ENCODE assay signal across 23 cellular contexts in genomic region chr10:96921655-96922054, GRCh38.
A peak's percentile ranks its signal among the peaks of the same experiment; 100 is the strongest.
DNase-seq lines count a peak whose midpoint lies in the region; ATAC-seq, FAIRE-seq and TF ChIP-seq lines count a peak whose summit lies in the region.
"Had no signal": no experiment of that assay in that cellular context is flagged by ENCODE, and none has a peak within 500 bp of the region (broad histone marks: within the 10 kb centered on the region; RNA-seq: fewer than 3 reads in every experiment).

No MANE protein-coding gene starts in this region.

- ATAC-seq in left cardiac atrium (no peak), GM12878 (no peak)
- ATAC-seq: SK-N-SH treated with all-trans-retinoic acid at 6 μM for 48 hours had no signal

- TF ChIP-seq EP300 in GM12878 (IDR thresholded peaks at IDR 0.05; ENCODE audit: borderline replicate concordance in 1 of 2, control insufficient read depth in 1 of 2, low read depth in 2 of 2, low read length in 2 of 2), result no peak

- intact Hi-C loops in left cardiac atrium (cut with DNase I) (no loop called here), GM12878 (cut with micrococcal nuclease; ENCODE audit: unreplicated experiment) (no loop called here), esophagus squamous epithelium (cut with DNase I) (no loop called here)

- H3K27me3 ChIP-seq in cardiac muscle cell (no peaks in the 10 kb centered on the region), GM12878 (replicated peaks in 1 of 2; ENCODE audit: control insufficient read depth in 2 of 2, insufficient read depth in 2 of 2, low read length in 1 of 2) (no peaks in the 10 kb centered on the region), skeletal muscle tissue (ENCODE audit: control insufficient read depth in 3 of 3, insufficient read depth in 3 of 3, low read length in 3 of 3) (no peaks in the 10 kb centered on the region), esophagus squamous epithelium (no peaks in the 10 kb centered on the region)
- H3K27me3 ChIP-seq: Peyer's patch, SJCRH30 had no signal

- no peak for TF ChIP-seq RAD21 in GM12878 (IDR thresholded peaks at IDR 0.05; ENCODE audit: insufficient read depth, low read depth, low read length)

- CTCF ChIA-PET in GM12878 (lab: Yijun Ruan, JAX), result interaction anchor here (0.9 to 1.8 kb wide), 5 partner anchors 11 to 547 kb away, joined by 3 to 8 read pairs (median 4); no protein-coding TSS in a partner anchor

- RAD21 ChIA-PET in GM12878 (lab: Charles Lee; ENCODE audit: unreplicated experiment), result interaction anchor here (0.8 to 1.0 kb wide), 2 partner anchors 35 to 103 kb away, joined by 3 to 7 read pairs; no protein-coding TSS in a partner anchor

- no peak for TF ChIP-seq POLR2A in GM12892 (IDR thresholded peaks at IDR 0.05; ENCODE audit: low read depth, low read length)
- no peak for TF ChIP-seq POLR2A in GM12878 (IDR thresholded peaks at IDR 0.05; ENCODE audit: low read depth, low read length)
- no peak for TF ChIP-seq POLR2A in esophagus squamous epithelium (IDR thresholded peaks at IDR 0.05)

- POLR2A ChIA-PET in GM12878 (lab: Charles Lee), result interaction anchor here (1.1 kb wide), 1 partner anchor 39 kb away, joined by 3 read pairs; no protein-coding TSS in a partner anchor

- H3K9ac ChIP-seq in GM12878 (ENCODE audit: control insufficient read depth, insufficient read depth, low read length) (no peak overlapping the region), skeletal muscle tissue (ENCODE audit: low read depth in 1 of 3, low read length in 3 of 3) (peak overlapping the region in 1 of 3 donors; percentile 1)

- FAIRE-seq in GM12892 (lab: Jason Lieb, UNC) (peak; percentile 63), GM12878 (lab: Jason Lieb, UNC) (peak; percentile 57)
- FAIRE-seq: D721Med had no signal

- H3K9me3 ChIP-seq in cardiac muscle cell (ENCODE audit: low read depth) (no peaks in the 10 kb centered on the region), GM12878 (replicated peaks; ENCODE audit: control insufficient read depth, insufficient read depth, low read length) (peaks cover 2% of the 10 kb centered on the region; the same call in 1 of the 3 replicates), skeletal muscle tissue (ENCODE audit: control insufficient read depth in 3 of 3, low read length in 3 of 3) (no peaks in the 10 kb centered on the region), esophagus squamous epithelium (no peaks in the 10 kb centered on the region)
- H3K9me3 ChIP-seq: HAP-1, Peyer's patch, SJCRH30 had no signal

- H3K27ac ChIP-seq in cardiac muscle cell, result peak overlapping the region; percentile 31
- no peak overlapping the region for H3K27ac ChIP-seq in GM12878 (ENCODE audit: control insufficient read depth, insufficient read depth)
- peak overlapping the region; percentile 80 for H3K27ac ChIP-seq in skeletal muscle tissue (ENCODE audit: low read depth, low read length)
- no peak overlapping the region for H3K27ac ChIP-seq in esophagus squamous epithelium
- H3K27ac ChIP-seq: Peyer's patch, SJCRH30 had no signal

- SMC1A ChIA-PET in GM12878 (lab: Charles Lee; ENCODE audit: uncharacterized antibody, unreplicated experiment), result interaction anchor here (0.8 to 1.6 kb wide), 7 partner anchors 10 to 104 kb away, joined by 3 to 7 read pairs (median 4); no protein-coding TSS in a partner anchor

- TF ChIP-seq CTCF in cardiac muscle cell (IDR thresholded peaks at IDR 0.05; ENCODE audit: low read depth, low read length) (no peak), GM12878 (IDR thresholded peaks at IDR 0.05 in 2 of 3, conservative IDR thresholded peaks at IDR 0.05 in 1 of 3; ENCODE audit: control insufficient read depth in 2 of 3, extremely low read depth in 1 of 3, insufficient read depth in 1 of 3, low read depth in 3 of 3, low read length in 3 of 3) (no peak), esophagus squamous epithelium (IDR thresholded peaks at IDR 0.05) (no peak)

- H3K79me2 ChIP-seq in GM12878 (ENCODE audit: control insufficient read depth, insufficient read depth, low read length), result peaks cover 21% of the 10 kb centered on the region

- DNase-seq in cardiac muscle cell (ENCODE audit: low read depth in 1 of 2, low spot score in 1 of 2), result no peak
- DNase-seq in left cardiac atrium, result no peak
- DNase-seq in GM12892 (ENCODE audit: insufficient read length), result no peak
- no peak for DNase-seq in GM12878 (ENCODE audit: low read depth, low spot score)
- DNase-seq in activated CD8-positive, alpha-beta memory T cell treated with anti-CD3 and anti-CD28 coated beads, Interleukin-2, amount 50 U/mL, for 48 hours, result no peak
- DNase-seq in esophagus squamous epithelium (lab: John Stamatoyannopoulos, UW), result no peak
- DNase-seq: CD4-positive, alpha-beta T cell; GOT3; IMR-90; KG1; NCI-H1092; NCI-H1417 treated with DMSO at 0.1 percent for 48 hours; NCI-H1694 treated with DMSO at 0.1 percent for 48 hours; NCI-H2081; NCI-H2227 treated with DMSO at 0.1 percent for 48 hours; NCI-H526 treated with DMSO at 0.1 percent for 48 hours; OCI-M1; Peyer's patch; SJCRH30 had no signal

- in situ Hi-C loops in GM12878 (cut with MboI), result no loop called here

- H2AFZ ChIP-seq in GM12878 (ENCODE audit: control insufficient read depth, low read depth, low read length), result no peak overlapping the region

- no peak overlapping the region for H3K4me3 ChIP-seq in cardiac muscle cell
- H3K4me3 ChIP-seq in GM12878, result no peak overlapping the region
- no peak overlapping the region for H3K4me3 ChIP-seq in skeletal muscle tissue (ENCODE audit: low read length in 3 of 3)
- H3K4me3 ChIP-seq in esophagus squamous epithelium, result no peak overlapping the region
- H3K4me3 ChIP-seq: HAP-1, Peyer's patch, SJCRH30 had no signal

- BruUV-seq in GM12878 (replicated peaks; lab: Mats Ljungman, UMichigan), result no TSS peak

- H3K4me1 ChIP-seq in cardiac muscle cell (ENCODE audit: low read depth) (peaks cover 28% of the 10 kb centered on the region), GM12878 (ENCODE audit: control insufficient read depth, insufficient read depth, low read length) (peaks cover 15% of the 10 kb centered on the region), skeletal muscle tissue (ENCODE audit: control insufficient read depth in 3 of 3, insufficient read depth in 3 of 3, low read length in 3 of 3) (peaks cover 20 to 24% (median 20%) of the 10 kb centered on the region in 3 donors), esophagus squamous epithelium (no peaks in the 10 kb centered on the region)
- H3K4me1 ChIP-seq: Peyer's patch, SJCRH30 had no signal

- WGBS in GM12878 (ENCODE audit: insufficient coverage, insufficient replicate concordance, low lambda C conversion rate, missing lambda C conversion rate), result 63% methylated on average over 4 of the region's 4 CpGs
- WGBS in esophagus squamous epithelium, 2 donors, result 61 to 88% methylated on average over 2 to 4 of the region's 4 CpGs

- peak overlapping the region; percentile 14; the same call in 1 of the 2 replicates for H3K4me2 ChIP-seq in GM12878 (ENCODE audit: control insufficient read depth, insufficient read depth)

- peaks cover 3% of the 10 kb centered on the region for H3K36me3 ChIP-seq in cardiac muscle cell
- H3K36me3 ChIP-seq in GM12878 (ENCODE audit: control insufficient read depth in 2 of 2, insufficient read depth in 2 of 2, low read length in 1 of 2), result peaks cover 0 to 3% of the 10 kb centered on the region in 2 experiments; a peak in 2 of 4 replicates
- no peaks in the 10 kb centered on the region for H3K36me3 ChIP-seq in skeletal muscle tissue (ENCODE audit: control insufficient read depth in 3 of 3, insufficient read depth in 3 of 3, low read length in 3 of 3)
- H3K36me3 ChIP-seq in esophagus squamous epithelium, result peaks cover 0 to 24% (median 0%) of the 10 kb centered on the region in 3 donors
- H3K36me3 ChIP-seq: HAP-1, SJCRH30 had no signal

- no peaks in the 10 kb centered on the region for H4K20me1 ChIP-seq in GM12878 (ENCODE audit: control insufficient read depth, insufficient read depth)

TF ChIP-seq in GM12878, 131 proteins besides CTCF, POLR2A, EP300 and RAD21 (continues in another document):
- TF ChIP-seq MTA2 (IDR thresholded peaks at IDR 0.05; ENCODE audit: low read depth), result peak; percentile 37; the same call in 1 of the 2 replicates
- peak; percentile 76 for TF ChIP-seq RUNX3 (IDR thresholded peaks at IDR 0.05; ENCODE audit: low read length)
- no peak for TF ChIP-seq ZBTB11 (CRISPR knock-in tag; IDR thresholded peaks at IDR 0.05)
- peak; percentile 51; the same call in 1 of the 2 replicates for TF ChIP-seq MEF2A (IDR thresholded peaks at IDR 0.05; ENCODE audit: insufficient read depth, low read depth, low read length)
- no peak for TF ChIP-seq STAT3 (IDR thresholded peaks at IDR 0.05; ENCODE audit: low read depth, low read length)
- no peak for TF ChIP-seq EZH2 (IDR thresholded peaks at IDR 0.05; ENCODE audit: borderline replicate concordance, control insufficient read depth, low read depth, low read length)
- TF ChIP-seq LARP7 (IDR thresholded peaks at IDR 0.05), result no peak
- TF ChIP-seq IKZF2 (IDR thresholded peaks at IDR 0.05), result peak in 1 of 2 experiments; percentile 19; a peak in 1 of 4 replicates
- TF ChIP-seq MEF2B (IDR thresholded peaks at IDR 0.05; ENCODE audit: partially characterized antibody, poor library complexity, severe bottlenecking), result peak; percentile 45
- TF ChIP-seq TCF7 (IDR thresholded peaks at IDR 0.05; ENCODE audit: borderline replicate concordance), result peak; percentile 64; the same call in 1 of the 2 replicates

Comparison
In these comparisons a context has a peak if more than half of its experiments do, and no peak if none do; other contexts are left out.
1. H3K27ac ChIP-seq: peak in cardiac muscle cell (single experiment) and skeletal muscle tissue (single experiment); none in GM12878 (single experiment) and esophagus squamous epithelium (0 of 4).